ENCODE assay signal across 28 cellular contexts in the genomic region with DNA sequence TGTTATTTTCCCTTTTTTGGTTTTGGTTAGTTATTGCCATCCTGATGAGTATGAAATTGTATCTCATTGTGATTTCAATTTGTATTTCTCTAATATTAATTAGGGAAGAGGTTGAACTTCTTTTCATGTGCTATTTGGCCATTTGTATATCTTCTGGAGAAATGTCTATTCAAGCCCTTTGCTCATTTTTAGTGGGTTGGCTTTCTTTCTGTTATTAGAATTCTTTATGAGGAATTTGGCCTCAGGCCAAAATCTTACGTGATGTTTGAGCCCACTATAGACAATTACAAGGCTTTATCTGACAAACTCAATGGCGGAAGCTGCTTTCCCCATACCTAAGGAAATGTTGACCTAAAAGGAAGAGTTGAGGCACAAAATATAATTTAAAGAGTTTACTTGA. TPM values are rescaled to one million over a fixed set of nuclear protein-coding genes. Genes with fewer than 3 reads are reported as not detected.
A peak's percentile ranks its signal among the peaks of the same experiment; 100 is the strongest.
DNase-seq lines count a peak whose midpoint lies in the region; ATAC-seq and TF ChIP-seq lines count a peak whose summit lies in the region.
"Had no signal": no experiment of that assay in that cellular context is flagged by ENCODE, and none has a peak within 500 bp of the region (broad histone marks: within the 10 kb centered on the region; RNA-seq: fewer than 3 reads in every experiment).

No MANE protein-coding gene starts in this region.

- H3K27ac Mint-ChIP-seq in activated T-cell treated with anti-CD3 and anti-CD28 coated beads, Interleukin-2, amount 50 U/mL, for 72 hours: peak overlapping the region; percentile 78
- H3K27ac Mint-ChIP-seq in T-cell: peak overlapping the region; percentile 99 to 100
- peak overlapping the region; percentile 14 for H3K27ac Mint-ChIP-seq in progenitor cell of endocrine pancreas
- H3K27ac Mint-ChIP-seq: activated CD4-positive, alpha-beta memory T cell treated with anti-CD3 and anti-CD28 coated beads, Interleukin-2, amount 10 ng/mL, durations not matched to agents 7 days and 5 days; activated T-helper 2 cell treated with anti-CD3 and anti-CD28 coated beads, Interferon-gamma antibody, Interleukin-2, Interleukin-4, amounts not matched to agents 10 μg/mL and 5 μg/mL and 100 μg/mL, durations not matched to agents 14 hours and 24 hours and 36 hours; H9 had no signal

- POLR2A ChIA-PET in T-cell (lab: Charles Lee): interaction anchor here in 1 of 2 donors (0.5 kb wide), 1 partner anchor 22 kb away, joined by 4 read pairs; no protein-coding TSS in a partner anchor

- ATAC-seq in activated T-cell treated with anti-CD3 and anti-CD28 coated beads, Interleukin-2, amount 50 U/mL, for 72 hours (replicated peaks in 1 of 2): no peak
- no peak for ATAC-seq in T-cell (replicated peaks in 1 of 4)
- ATAC-seq in GM21367 (IDR thresholded peaks at IDR 0.05; ENCODE audit: unreplicated experiment): no peak
- no peak for ATAC-seq in HG02642 (IDR thresholded peaks at IDR 0.05; ENCODE audit: poor library complexity, unreplicated experiment)
- ATAC-seq: right lobe of liver had no signal

- peaks cover 0 to 3% of the 10 kb centered on the region in 2 donors for H3K36me3 Mint-ChIP-seq in activated T-cell treated with anti-CD3 and anti-CD28 coated beads, Interleukin-2, amount 50 U/mL, for 72 hours (ENCODE audit: insufficient read depth in 2 of 2)
- H3K36me3 Mint-ChIP-seq in T-cell (peaks cover 17% of the 10 kb centered on the region), progenitor cell of endocrine pancreas (ENCODE audit: insufficient read depth) (peaks cover 12% of the 10 kb centered on the region)

- H3K27me3 Mint-ChIP-seq in activated T-cell treated with anti-CD3 and anti-CD28 coated beads, Interleukin-2, amount 50 U/mL, for 72 hours (ENCODE audit: low read depth): no peaks in the 10 kb centered on the region
- H3K27me3 Mint-ChIP-seq in T-cell (no peaks in the 10 kb centered on the region), progenitor cell of endocrine pancreas (no peaks in the 10 kb centered on the region)
- H3K27me3 Mint-ChIP-seq: activated CD4-positive, alpha-beta memory T cell treated with anti-CD3 and anti-CD28 coated beads, Interleukin-2, amount 10 ng/mL, durations not matched to agents 7 days and 5 days; activated naive CD4-positive, alpha-beta T cell treated with anti-CD3 and anti-CD28 coated beads, Interleukin-2, amount 50 U/mL, for 24 hours; stimulated activated naive CD8-positive, alpha-beta T cell treated with anti-CD3 and anti-CD28 coated beads, Interleukin-15, amount 100 ng/mL, for 72 hours had no signal

- CTCF ChIA-PET in T-cell (lab: Charles Lee): no interaction called here

- peaks cover 45% of the 10 kb centered on the region for H3K4me1 Mint-ChIP-seq in activated T-cell treated with anti-CD3 and anti-CD28 coated beads, Interleukin-2, amount 50 U/mL, for 72 hours (ENCODE audit: low read depth)
- H3K4me1 Mint-ChIP-seq in T-cell (peaks cover 75 to 86% (median 76%) of the 10 kb centered on the region in 3 donors), progenitor cell of endocrine pancreas (ENCODE audit: low read depth) (peaks cover 3% of the 10 kb centered on the region)
- H3K4me1 Mint-ChIP-seq: H9 had no signal

- DNase-seq in activated T-cell treated with anti-CD3 and anti-CD28 coated beads, Interleukin-2, amount 50 U/mL, for 72 hours: no peak
- DNase-seq in activated T-cell treated with anti-CD3 and anti-CD28 coated beads for 4 hours: no peak
- DNase-seq in T-cell: no peak
- peak; percentile 85 for DNase-seq in erythroblast (lab: John Stamatoyannopoulos, UW)
- no peak for DNase-seq in progenitor cell of endocrine pancreas (ENCODE audit: low spot score, unreplicated experiment)
- DNase-seq in NCI-H526 treated with DMSO at 0.1 percent for 48 hours (lab: John Stamatoyannopoulos, UW): no peak
- DNase-seq: activated CD4-positive, alpha-beta memory T cell treated with anti-CD3 and anti-CD28 coated beads, Interleukin-2, amount 10 ng/mL, durations not matched to agents 7 days and 5 days; activated CD4-positive, CD25-positive, alpha-beta regulatory T cell treated with anti-CD3 and anti-CD28 coated beads, Interleukin-2, amount 50 U/mL, for 72 hours; activated CD8-positive, alpha-beta memory T cell treated with anti-CD3 and anti-CD28 coated beads, Interleukin-2, amount 50 U/mL, for 4 hours; DMS53; H9; KG1; mammary epithelial cell; NCI-H1105; NCI-H2029 treated with DMSO at 0.1 percent for 48 hours; NCI-H345; NCI-H774; Peyer's patch; right lobe of liver; SHP77 treated with DMSO at 0.1 percent for 48 hours; stimulated activated CD4-positive, alpha-beta T cell treated with anti-CD3 and anti-CD28 coated beads, Interleukin-2, amount 100 ng/mL, for 48 hours; stimulated activated naive CD8-positive, alpha-beta T cell treated with anti-CD3 and anti-CD28 coated beads, Interleukin-15, amount 100 ng/mL, for 72 hours; T1000; uterus had no signal

- TF ChIP-seq CTCF in progenitor cell of endocrine pancreas (IDR thresholded peaks at IDR 0.05; ENCODE audit: unreplicated experiment): no peak

- H3K4me3 Mint-ChIP-seq in activated T-cell treated with anti-CD3 and anti-CD28 coated beads, Interleukin-2, amount 50 U/mL, for 72 hours: no peak overlapping the region
- no peak overlapping the region for H3K4me3 Mint-ChIP-seq in T-cell
- H3K4me3 Mint-ChIP-seq in progenitor cell of endocrine pancreas (ENCODE audit: low read depth): no peak overlapping the region
- H3K4me3 Mint-ChIP-seq: activated CD4-positive, alpha-beta memory T cell treated with anti-CD3 and anti-CD28 coated beads, Interleukin-2, amount 10 ng/mL, durations not matched to agents 7 days and 5 days; activated naive CD4-positive, alpha-beta T cell treated with anti-CD3 and anti-CD28 coated beads, Interleukin-2, amount 50 U/mL, for 24 hours; H9; stimulated activated naive CD8-positive, alpha-beta T cell treated with anti-CD3 and anti-CD28 coated beads, Interleukin-15, amount 100 ng/mL, for 72 hours had no signal

- H3K9me3 Mint-ChIP-seq in activated T-cell treated with anti-CD3 and anti-CD28 coated beads, Interleukin-2, amount 50 U/mL, for 72 hours: peaks cover 1 to 2% of the 10 kb centered on the region in 2 donors
- H3K9me3 Mint-ChIP-seq in T-cell (peaks cover under 1 to 9% (median 2%) of the 10 kb centered on the region in 3 donors), progenitor cell of endocrine pancreas (ENCODE audit: low read depth) (peaks cover 3% of the 10 kb centered on the region)
- H3K9me3 Mint-ChIP-seq: activated T-helper 2 cell treated with anti-CD3 and anti-CD28 coated beads, Interferon-gamma antibody, Interleukin-2, Interleukin-4, amounts not matched to agents 10 μg/mL and 5 μg/mL and 100 μg/mL, durations not matched to agents 14 hours and 24 hours and 36 hours; H9 had no signal

- no peak for TF ChIP-seq POLR2A in erythroblast (IDR thresholded peaks at IDR 0.05; ENCODE audit: low read length)

RNA-seq across cellular contexts. Expression of gene IVNS1ABP, which starts 32.9 kb away (rescaled TPM):
- total RNA-seq in activated T-cell treated with anti-CD3 and anti-CD28 coated beads, Interleukin-2, amount 50 U/mL, for 72 hours: 100 to 1,000 TPM in 1 of 2 donors, 10 to 100 TPM in 1; 86.2 to 110 TPM
- 100 to 1,000 TPM; 125 to 292 (median 136) TPM for total RNA-seq in T-cell
- 199 and 201 TPM in 2 replicates for total RNA-seq in progenitor cell of endocrine pancreas

Comparison
In these comparisons a context has a peak if more than half of its experiments do, and no peak if none do; other contexts are left out.
1. DNase-seq: peak in erythroblast (2 of 2); none in activated T-cell treated with anti-CD3 and anti-CD28 coated beads, Interleukin-2, amount 50 U/mL, for 72 hours (0 of 2), activated T-cell treated with anti-CD3 and anti-CD28 coated beads for 4 hours (single experiment), T-cell (0 of 34), progenitor cell of endocrine pancreas (single experiment) and NCI-H526 treated with DMSO at 0.1 percent for 48 hours (single experiment).
2. H3K27ac Mint-ChIP-seq: peak in every context shown above with its lines; median percentile 100 in T-cell; 78 in activated T-cell treated with anti-CD3 and anti-CD28 coated beads, Interleukin-2, amount 50 U/mL, for 72 hours; 14 in progenitor cell of endocrine pancreas.